In genomic region chr1:227562923-227563318, GRCh38 we compare ENCODE assay signal across 7 cellular contexts. TPM values are rescaled to one million over a fixed set of nuclear protein-coding genes. Genes with fewer than 3 reads are reported as not detected.
DNase-seq lines count a peak whose midpoint lies in the region; FAIRE-seq and TF ChIP-seq lines count a peak whose summit lies in the region.

No MANE protein-coding gene starts in this region.

- H3K23me2 ChIP-seq in H1 (ENCODE audit: low read depth, low read length) = no peaks in the 10 kb centered on the region

- H3K4me1 ChIP-seq in GM23248 (ENCODE audit: insufficient read depth) (no peaks in the 10 kb centered on the region), OCI-LY7 (ENCODE audit: insufficient read depth, low read length, poor library complexity, severe bottlenecking) (peaks cover 9% of the 10 kb centered on the region), H1 (replicated peaks in 1 of 4; ENCODE audit: control insufficient read depth in 3 of 4, insufficient read depth in 4 of 4, low read length in 3 of 4) (peaks cover 0 to 3% (median 1%) of the 10 kb centered on the region in 4 experiments; a peak in 2 of 7 replicates)

- in situ Hi-C loops in GM23248 (cut with MboI) = no loop called here

- H3K9me3 ChIP-seq in GM23248 (ENCODE audit: low read depth) (no peaks in the 10 kb centered on the region), OCI-LY7 (ENCODE audit: low read length) (peaks cover 6% of the 10 kb centered on the region; the same call in 1 of the 2 replicates), H1 (ENCODE audit: insufficient read depth in 2 of 2, low read depth in 1 of 2, low read length in 1 of 2) (peaks cover 0 to 21% of the 10 kb centered on the region in 2 experiments; a peak in 1 of 4 replicates)

- no peak for TF ChIP-seq RAD21 in H1 (IDR thresholded peaks at IDR 0.05 in 1 of 2, conservative IDR thresholded peaks at IDR 0.05 in 1 of 2; ENCODE audit: low read depth in 2 of 2, low read length in 2 of 2)

- H3K9me2 ChIP-seq in GM23248 (ENCODE audit: insufficient read depth) = no peaks in the 10 kb centered on the region
- no peaks in the 10 kb centered on the region for H3K9me2 ChIP-seq in OCI-LY7 (ENCODE audit: insufficient read depth, low read length)

- DNase-seq in GM23248 (no peak), OCI-LY7 (ENCODE audit: low spot score) (no peak), H1 (ENCODE audit: low read depth in 1 of 2, low spot score in 2 of 2) (no peak), retinal pigment epithelial cell (ENCODE audit: low read depth) (no peak), LoVo (ENCODE audit: low spot score) (no peak), COLO829 (ENCODE audit: low spot score) (no peak), SIG-M5 (lab: John Stamatoyannopoulos, UW) (no peak)

- H3K27ac ChIP-seq in GM23248 (no peak overlapping the region), OCI-LY7 (ENCODE audit: low read depth, low read length, poor library complexity, severe bottlenecking) (peak overlapping the region; percentile 78), H1 (ENCODE audit: low read depth, low read length) (no peak overlapping the region)

- no peak for TF ChIP-seq CTCF in OCI-LY7 (conservative IDR thresholded peaks at IDR 0.05; ENCODE audit: low read length)
- no peak for TF ChIP-seq CTCF in H1 (IDR thresholded peaks at IDR 0.05; ENCODE audit: control extremely low read depth in 1 of 3, insufficient read depth in 1 of 3, low read depth in 1 of 3, low read length in 3 of 3)
- no peak for TF ChIP-seq CTCF in retinal pigment epithelial cell (conservative IDR thresholded peaks at IDR 0.05; ENCODE audit: low read depth, low read length)

- no peak for TF ChIP-seq EP300 in H1 (IDR thresholded peaks at IDR 0.05; ENCODE audit: borderline replicate concordance in 1 of 2, low read depth in 2 of 2, low read length in 2 of 2)

- H2AFZ ChIP-seq in GM23248 (peak overlapping the region; percentile 99), OCI-LY7 (ENCODE audit: low read length) (peak overlapping the region; percentile 100), H1 (ENCODE audit: low read length) (peak overlapping the region; percentile 93)

- H3K79me1 ChIP-seq in H1 (ENCODE audit: low read depth, low read length) = peaks cover 6% of the 10 kb centered on the region

- CTCF ChIA-PET in OCI-LY7 (lab: Charles Lee; ENCODE audit: unreplicated experiment) = no interaction called here
- CTCF ChIA-PET in H1 (lab: Charles Lee; ENCODE audit: partially characterized antibody) = interaction anchor here (1.5 to 1.6 kb wide), 2 partner anchors 20 to 22 kb away, joined by 5 read pairs; no protein-coding TSS in a partner anchor

- BruUV-seq in OCI-LY7 (replicated peaks; lab: Mats Ljungman, UMichigan) = no TSS peak

- no peak overlapping the region for H3K4me3 ChIP-seq in GM23248
- H3K4me3 ChIP-seq in OCI-LY7 (ENCODE audit: low read depth, low read length, poor library complexity, severe bottlenecking) = peak overlapping the region; percentile 84
- peak overlapping the region; percentile 70 to 90 (median 84); a peak in 7 of 8 replicates for H3K4me3 ChIP-seq in H1 (ENCODE audit: extremely low read depth in 1 of 4, insufficient read depth in 2 of 4, low read depth in 3 of 4, low read length in 4 of 4)
- H3K4me3 ChIP-seq in retinal pigment epithelial cell (ENCODE audit: low read length) = peak overlapping the region; percentile 90

- peak overlapping the region; percentile 13 for H3K4ac ChIP-seq in H1 (replicated peaks; ENCODE audit: insufficient read length, low read depth, low read length)

- POLR2A ChIA-PET in OCI-LY7 (lab: Charles Lee) = interaction anchor here (0.6 to 2.0 kb wide), 4 partner anchors 10 to 1451 kb away, joined by 3 to 15 read pairs (median 4); no protein-coding TSS in a partner anchor
- POLR2A ChIA-PET in H1 (lab: Charles Lee; ENCODE audit: partially characterized antibody) = interaction anchor here (0.9 to 2.4 kb wide), 3 partner anchors 10 to 23 kb away, joined by 3 to 15 read pairs (median 5); no protein-coding TSS in a partner anchor

- H2BK5ac ChIP-seq in H1 (ENCODE audit: low read depth, low read length) = 0 out of 2 replicates have a peak overlapping the region, but pooled peaks have one; percentile 53

- H4K8ac ChIP-seq in H1 (ENCODE audit: extremely low read depth, insufficient read depth, low read length) = no peak overlapping the region; the same call in 1 of the 2 replicates

- no peak overlapping the region for H3K56ac ChIP-seq in H1 (replicated peaks; ENCODE audit: insufficient read length, low read depth, low read length)

- H3K9ac ChIP-seq in GM23248 = no peak overlapping the region
- no peak overlapping the region for H3K9ac ChIP-seq in H1 (replicated peaks in 1 of 4; ENCODE audit: extremely low read depth in 1 of 4, low read depth in 3 of 4, low read length in 3 of 4)

- H4K5ac ChIP-seq in H1 (ENCODE audit: insufficient read length, low read depth, low read length) = no peak overlapping the region

- H3K14ac ChIP-seq in H1 (ENCODE audit: insufficient read length) = no peak overlapping the region

- H3K18ac ChIP-seq in H1 (ENCODE audit: extremely low read depth, low read length) = peak overlapping the region; percentile 24; the same call in 1 of the 2 replicates

- no peaks in the 10 kb centered on the region for H3F3A ChIP-seq in GM23248 (ENCODE audit: insufficient read depth)

- no peaks in the 10 kb centered on the region for H4K20me1 ChIP-seq in GM23248 (ENCODE audit: insufficient read depth)
- H4K20me1 ChIP-seq in OCI-LY7 (ENCODE audit: insufficient read depth, low read length) = no peaks in the 10 kb centered on the region
- H4K20me1 ChIP-seq in H1 (replicated peaks in 1 of 2; ENCODE audit: control insufficient read depth in 1 of 2, insufficient read depth in 2 of 2, low read length in 2 of 2) = peaks cover under 1 to 1% of the 10 kb centered on the region in 2 experiments

- H3K23ac ChIP-seq in H1 (ENCODE audit: insufficient read length) = no peak overlapping the region

- peak overlapping the region; percentile 72 for H4K91ac ChIP-seq in H1 (replicated peaks; ENCODE audit: insufficient read length, low read length)

- intact Hi-C loops in OCI-LY7 (cut with micrococcal nuclease; ENCODE audit: unreplicated experiment) = loop anchor here (5.0 to 10.0 kb wide), 2 partner anchors 164 to 628 kb away; no protein-coding TSS in a partner anchor

- 75 to 80% methylated on average over 10 of the region's 10 CpGs for WGBS in GM23248 (ENCODE audit: low coverage in 1 of 2, low lambda C conversion rate in 2 of 2, missing lambda C conversion rate in 2 of 2), 2 experiments
- whole genome bisulfite sequencing in H1 (ENCODE audit: extremely low coverage in 1 of 2, insufficient coverage in 1 of 2, insufficient read length in 1 of 2, insufficient replicate concordance in 2 of 2, low coverage in 1 of 2, low lambda C conversion rate in 2 of 2, missing lambda C conversion rate in 1 of 2), 2 experiments = 84% methylated on average over 10 of the region's 10 CpGs; no CpG with 5 or more reads in 1 of the 2 experiments

- H3K36me3 ChIP-seq in GM23248 (ENCODE audit: low read depth) (no peaks in the 10 kb centered on the region), OCI-LY7 (ENCODE audit: insufficient read depth, low read length) (peaks cover 23% of the 10 kb centered on the region), H1 (ENCODE audit: control insufficient read depth in 2 of 4, insufficient read depth in 4 of 4, low read length in 3 of 4) (no peaks in the 10 kb centered on the region)

- H2BK15ac ChIP-seq in H1 (ENCODE audit: low read length) = peak overlapping the region; percentile 63; the same call in 1 of the 2 replicates

- no peak for TF ChIP-seq POLR2A in H1 (IDR thresholded peaks at IDR 0.05; ENCODE audit: control extremely low read depth in 1 of 2, low read depth in 2 of 2, low read length in 2 of 2)

- peaks cover 16% of the 10 kb centered on the region for H3K79me2 ChIP-seq in GM23248 (ENCODE audit: insufficient read depth)
- peaks cover 39% of the 10 kb centered on the region for H3K79me2 ChIP-seq in OCI-LY7 (ENCODE audit: insufficient read depth, low read depth, low read length)
- peaks cover 0 to 33% of the 10 kb centered on the region in 2 experiments; a peak in 3 of 4 replicates for H3K79me2 ChIP-seq in H1 (ENCODE audit: control insufficient read depth in 1 of 2, insufficient read depth in 2 of 2, low read length in 2 of 2)

- no peak overlapping the region for H2BK120ac ChIP-seq in H1 (replicated peaks; ENCODE audit: low read depth, low read length)

- H2BK20ac ChIP-seq in H1 (ENCODE audit: low read length) = no peak overlapping the region

- no peak for FAIRE-seq in H1 (lab: Jason Lieb, UNC)

- no peak overlapping the region for H2BK12ac ChIP-seq in H1 (ENCODE audit: low read depth, low read length)

- no peak overlapping the region for H3K4me2 ChIP-seq in GM23248 (ENCODE audit: unreplicated experiment)
- H3K4me2 ChIP-seq in OCI-LY7 (ENCODE audit: low read length) = peak overlapping the region; percentile 94; the same call in 1 of the 2 replicates
- H3K4me2 ChIP-seq in H1 (ENCODE audit: insufficient read depth in 1 of 2, low read depth in 2 of 2, low read length in 2 of 2) = peak overlapping the region; percentile 63 to 77; a peak in 2 of 4 replicates

- no peak overlapping the region; the same call in 1 of the 2 replicates for H2AK5ac ChIP-seq in H1 (ENCODE audit: low read depth, low read length)

- peaks cover 22% of the 10 kb centered on the region for H3K27me3 ChIP-seq in GM23248 (replicated peaks; ENCODE audit: insufficient read depth)
- H3K27me3 ChIP-seq in H1 (replicated peaks in 1 of 4; ENCODE audit: control insufficient read depth in 3 of 4, extremely low read depth in 1 of 4, insufficient read depth in 3 of 4, low read length in 3 of 4) = no peaks in the 10 kb centered on the region

TF ChIP-seq in H1, 55 proteins besides CTCF, POLR2A, EP300 and RAD21 (continues in another document):
- TF ChIP-seq YY1 (IDR thresholded peaks at IDR 0.05; ENCODE audit: low read depth, low read length) (no peak), CEBPB (IDR thresholded peaks at IDR 0.05; ENCODE audit: low read depth, low read length) (no peak), TBP (IDR thresholded peaks at IDR 0.05; ENCODE audit: low read depth, low read length) (no peak), GTF2F1 (IDR thresholded peaks at IDR 0.05; ENCODE audit: borderline replicate concordance, low read depth, low read length) (no peak), EZH2 (IDR thresholded peaks at IDR 0.05; ENCODE audit: low read depth, low read length, severe bottlenecking) (no peak)

RNA-seq across cellular contexts. Expression of gene ZNF678, which starts 0.4 kb away (rescaled TPM):
- 1.7 and 1.8 TPM in 2 replicates for total RNA-seq in GM23248 (2014; rRNA removed; shearing (Covaris generic))
- polyA plus RNA-seq in GM23248 (2016; fragmentation: Nextera tagmentation; extraction: Ambion mirVana) (0.70 and 0.86 TPM in 2 replicates), H1 (2011; rRNA removed) (5.3 and 6.9 TPM in 2 replicates)
- 23.9 and 28.3 TPM in 2 replicates for total RNA-seq in OCI-LY7 (2014; rRNA removed; shearing (Covaris generic))
- 19.7 and 20.4 TPM in 2 replicates for total RNA-seq in OCI-LY7 (2022)
- 28.3 and 30.6 TPM in 2 replicates for total RNA-seq in H1 (2021; fragmentation: NEBNext Ultra II Directional; extraction: Animal tissue kit (Norgen Biotek cat#: 25700))
- 7.4 TPM for polyA plus RNA-seq in H1 (2011; cell fraction: cytosol; rRNA removed)
- 16.5 TPM for polyA plus RNA-seq in H1 (2011; cell fraction: nucleus; rRNA removed)
- polyA plus RNA-seq in H1 (2012, experiment 1 of 2) = 8.3 to 12.3 TPM (median 9.9 TPM) in 4 replicates
- polyA plus RNA-seq in H1 (2012, experiment 2 of 2) = 0.31 TPM
- polyA plus RNA-seq in H1 (2013, experiment 1 of 2) = 16.9 TPM
- 15.3 TPM for polyA plus RNA-seq in H1 (2013, experiment 2 of 2)
- 66.8 and 88.5 TPM in 2 replicates for polyA minus RNA-seq in H1 (2011; rRNA and poly(A)+ RNA removed)
- 22.9 TPM for polyA minus RNA-seq in H1 (2011; cell fraction: cytosol; rRNA and poly(A)+ RNA removed)
- polyA minus RNA-seq in H1 (2011; cell fraction: nucleus; rRNA and poly(A)+ RNA removed) = 190 TPM
